Comparison of ENCODE assay signal across 8 cellular contexts in the genomic region with DNA sequence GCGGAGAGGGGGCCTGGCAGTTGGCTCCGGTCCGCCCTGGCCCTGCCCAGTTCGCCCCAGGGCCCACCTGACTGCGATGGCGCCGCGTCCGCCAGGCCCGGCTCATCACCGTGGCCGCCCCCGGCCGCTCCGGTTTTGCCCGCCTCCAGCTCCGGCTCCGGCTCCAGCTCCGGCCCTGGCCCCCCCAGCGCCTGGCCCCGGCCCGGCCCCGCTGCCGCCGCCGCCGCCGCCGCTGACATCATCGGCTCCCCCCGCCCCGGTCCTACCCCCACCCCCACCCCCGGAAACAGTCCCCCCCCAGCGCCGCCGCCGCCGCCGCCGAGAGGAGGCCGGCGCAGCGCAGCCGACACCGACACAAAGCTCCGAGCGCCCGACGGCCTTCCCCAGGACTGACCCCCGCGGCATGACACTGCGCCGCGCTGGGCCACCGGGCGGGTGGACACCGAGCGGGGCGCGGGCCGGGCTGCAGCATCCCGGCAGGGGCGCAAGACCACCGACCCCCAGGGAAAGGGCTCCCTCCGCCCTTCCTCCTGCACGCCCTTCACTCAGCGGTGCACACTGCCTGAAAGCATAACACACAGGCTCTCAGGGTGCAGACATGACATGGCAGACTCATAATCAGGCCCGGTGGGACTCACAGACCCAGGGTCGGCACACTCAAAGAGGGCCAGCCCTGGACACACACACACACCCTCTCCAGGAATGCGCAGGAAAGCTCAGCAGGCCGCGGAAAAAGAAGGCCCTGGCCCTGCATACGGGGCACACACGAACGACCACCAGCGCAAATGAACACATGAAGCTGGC. TPM values are rescaled to one million over a fixed set of nuclear protein-coding genes. Genes with fewer than 3 reads are reported as not detected.
A peak's percentile ranks its signal among the peaks of the same experiment; 100 is the strongest.
DNase-seq lines count a peak whose midpoint lies in the region; ATAC-seq and TF ChIP-seq lines count a peak whose summit lies in the region.

A gene with protein sequence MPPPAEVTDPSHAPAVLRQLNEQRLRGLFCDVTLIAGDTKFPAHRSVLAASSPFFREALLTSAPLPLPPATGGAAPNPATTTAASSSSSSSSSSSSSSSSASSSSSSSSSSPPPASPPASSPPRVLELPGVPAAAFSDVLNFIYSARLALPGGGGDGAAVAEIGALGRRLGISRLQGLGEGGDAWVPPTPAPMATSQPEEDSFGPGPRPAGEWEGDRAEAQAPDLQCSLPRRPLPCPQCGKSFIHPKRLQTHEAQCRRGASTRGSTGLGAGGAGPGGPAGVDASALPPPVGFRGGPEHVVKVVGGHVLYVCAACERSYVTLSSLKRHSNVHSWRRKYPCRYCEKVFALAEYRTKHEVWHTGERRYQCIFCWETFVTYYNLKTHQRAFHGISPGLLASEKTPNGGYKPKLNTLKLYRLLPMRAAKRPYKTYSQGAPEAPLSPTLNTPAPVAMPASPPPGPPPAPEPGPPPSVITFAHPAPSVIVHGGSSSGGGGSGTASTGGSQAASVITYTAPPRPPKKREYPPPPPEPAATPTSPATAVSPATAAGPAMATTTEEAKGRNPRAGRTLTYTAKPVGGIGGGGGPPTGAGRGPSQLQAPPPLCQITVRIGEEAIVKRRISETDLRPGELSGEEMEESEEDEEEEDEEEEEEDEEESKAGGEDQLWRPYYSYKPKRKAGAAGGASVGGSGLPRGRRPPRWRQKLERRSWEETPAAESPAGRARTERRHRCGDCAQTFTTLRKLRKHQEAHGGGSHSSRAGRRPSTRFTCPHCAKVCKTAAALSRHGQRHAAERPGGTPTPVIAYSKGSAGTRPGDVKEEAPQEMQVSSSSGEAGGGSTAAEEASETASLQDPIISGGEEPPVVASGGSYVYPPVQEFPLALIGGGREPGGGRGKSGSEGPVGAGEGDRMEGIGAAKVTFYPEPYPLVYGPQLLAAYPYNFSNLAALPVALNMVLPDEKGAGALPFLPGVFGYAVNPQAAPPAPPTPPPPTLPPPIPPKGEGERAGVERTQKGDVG (minus strand): TSS at position 243 of the 804 bp plus-strand sequence. CDS start 12,830 bp downstream, outside the sequence.

- peaks cover 47% of the 10 kb centered on the region for H3K79me2 ChIP-seq in PC-9 (ENCODE audit: low read depth)

- H3K9me3 ChIP-seq in PC-9 (ENCODE audit: insufficient read depth, low read depth) (no peaks in the 10 kb centered on the region), testis (no peaks in the 10 kb centered on the region)

- H2AFZ ChIP-seq in PC-9, result peak within 1 kb of the TSS; percentile 83

- no peak for TF ChIP-seq POLR2A in testis (IDR thresholded peaks at IDR 0.05)

- peaks cover 5% of the 10 kb centered on the region for H3K36me3 Mint-ChIP-seq in nephron (ENCODE audit: low read depth)

- H4K20me1 ChIP-seq in PC-9 (ENCODE audit: insufficient read depth), result no peaks in the 10 kb centered on the region

- H3K4me3 ChIP-seq in PC-9, result peak within 1 kb of the TSS; percentile 76
- peak within 1 kb of the TSS; percentile 79 to 98 for H3K4me3 ChIP-seq in foreskin fibroblast (ENCODE audit: low read depth in 1 of 2, low read length in 2 of 2)
- peak within 1 kb of the TSS; percentile 93 to 95 for H3K4me3 ChIP-seq in testis

- ATAC-seq in HG03460 (IDR thresholded peaks at IDR 0.05; ENCODE audit: unreplicated experiment), result no peak

- 0% methylated on average over 1 to 43 of the region's 76 CpGs for WGBS in testis, 2 donors

- H3K4me2 ChIP-seq in PC-9, result peak within 1 kb of the TSS; percentile 84

- H3F3A ChIP-seq in PC-9 (ENCODE audit: insufficient read depth, low read depth), result peaks cover 10% of the 10 kb centered on the region; the same call in 1 of the 2 replicates

- H3K9me3 Mint-ChIP-seq in nephron, result no peaks in the 10 kb centered on the region

- H3K27ac Mint-ChIP-seq in nephron, result peak within 1 kb of the TSS; percentile 100

- no peaks in the 10 kb centered on the region for H3K9me2 ChIP-seq in PC-9 (ENCODE audit: insufficient read depth)

- peak within 1 kb of the TSS; percentile 93 to 99 (median 95) for H3K4me3 Mint-ChIP-seq in nephron

- TF ChIP-seq CTCF in PC-9 (conservative IDR thresholded peaks at IDR 0.05) (no peak), foreskin fibroblast (IDR thresholded peaks at IDR 0.05; ENCODE audit: low read depth, low read length) (no peak), nephron (IDR thresholded peaks at IDR 0.05; ENCODE audit: unreplicated experiment in 3 of 3) (no peak), testis (IDR thresholded peaks at IDR 0.05) (no peak)

- CTCF ChIA-PET in PC-9 (lab: Charles Lee), result interaction anchor here (0.7 to 0.9 kb wide), 2 partner anchors 80 to 265 kb away, joined by 5 to 10 read pairs; no protein-coding TSS in a partner anchor

- H3K27ac ChIP-seq in PC-9 (peak within 1 kb of the TSS; percentile 37), testis (peak within 1 kb of the TSS; percentile 100)

- H3K27me3 ChIP-seq in PC-9 (ENCODE audit: insufficient read depth, low read depth), result no peaks in the 10 kb centered on the region
- no peaks in the 10 kb centered on the region for H3K27me3 ChIP-seq in testis

- H3K4me1 ChIP-seq in PC-9 (replicated peaks; ENCODE audit: insufficient read depth), result peaks cover 34% of the 10 kb centered on the region
- H3K4me1 ChIP-seq in testis, result peaks cover 27% of the 10 kb centered on the region

- DNase-seq in DMS53 (lab: John Stamatoyannopoulos, UW) (peak; percentile 82), DMS53 treated with DMSO at 0.1 percent for 48 hours (lab: John Stamatoyannopoulos, UW; ENCODE audit: unreplicated experiment) (no peak), PC-9 (peak in 1 of 2 experiments; percentile 59), activated gamma-delta T cell (lab: John Stamatoyannopoulos, UW) (peak; percentile 69), foreskin fibroblast (peak in 1 of 2 donors; percentile 74), testis (peak; percentile 60)

- no peaks in the 10 kb centered on the region for H3K27me3 Mint-ChIP-seq in nephron (ENCODE audit: low read depth)

- H3K36me3 ChIP-seq in PC-9 (ENCODE audit: low read depth), result no peaks in the 10 kb centered on the region
- no peaks in the 10 kb centered on the region for H3K36me3 ChIP-seq in testis (ENCODE audit: low read depth, missing control alignments)

- intact Hi-C loops in PC-9 (cut with micrococcal nuclease; ENCODE audit: unreplicated experiment) (loop anchor here (5.0 kb wide), 1 partner anchor 217 kb away; a partner anchor contains a TSS), testis (cut with DNase I; ENCODE audit: low total_unique reads) (no loop called here)

- BruUV-seq in PC-9 (replicated peaks; lab: Mats Ljungman, UMichigan), result no TSS peak

- POLR2A ChIA-PET in PC-9 (lab: Charles Lee; ENCODE audit: unreplicated experiment), result interaction anchor here (0.5 to 1.1 kb wide), 6 partner anchors 34 to 438 kb away, joined by 3 to 26 read pairs (median 4); no protein-coding TSS in a partner anchor

- peaks cover 66% of the 10 kb centered on the region for H3K4me1 Mint-ChIP-seq in nephron

RNA-seq across cellular contexts. Expression of the gene that starts here (rescaled TPM):
- total RNA-seq in PC-9 (2021), result 50.6 and 54.0 TPM in 2 replicates
- total RNA-seq in testis, result 10 to 100 TPM; 34.0 to 43.4 TPM
- polyA plus RNA-seq in testis (ENCODE audit: insufficient read depth, low read depth, low replicate concordance), result 39.5 TPM
